1 cellular context compared by ENCODE assay signal in genomic region chr2:16658082-16658481, GRCh38.
A peak's percentile ranks its signal among the peaks of the same experiment; 100 is the strongest.
TF ChIP-seq lines count a peak whose summit lies in the region.

No MANE protein-coding gene starts in this region.

TF ChIP-seq in HepG2, 621 proteins besides CTCF, POLR2A, EP300 and RAD21 (continued from another document):
- TF ChIP-seq ZBTB43 (CRISPR knock-in tag; conservative IDR thresholded peaks at IDR 0.05) (no peak), CREB1 (IDR thresholded peaks at IDR 0.05) (0 out of 2 replicates have a peak, but pooled peaks have one; percentile 6), CREB1 (CRISPR knock-in tag; IDR thresholded peaks at IDR 0.05) (no peak), XRCC5 (optimal IDR thresholded peaks at IDR 0.05; ENCODE audit: low read length) (no peak), MLXIP (CRISPR knock-in tag; IDR thresholded peaks at IDR 0.05; ENCODE audit: borderline replicate concordance) (no peak)
TF ChIP-seq in HepG2: peak in this region for 1.
